ENCODE assay signal across 8 cellular contexts in the genomic region with DNA sequence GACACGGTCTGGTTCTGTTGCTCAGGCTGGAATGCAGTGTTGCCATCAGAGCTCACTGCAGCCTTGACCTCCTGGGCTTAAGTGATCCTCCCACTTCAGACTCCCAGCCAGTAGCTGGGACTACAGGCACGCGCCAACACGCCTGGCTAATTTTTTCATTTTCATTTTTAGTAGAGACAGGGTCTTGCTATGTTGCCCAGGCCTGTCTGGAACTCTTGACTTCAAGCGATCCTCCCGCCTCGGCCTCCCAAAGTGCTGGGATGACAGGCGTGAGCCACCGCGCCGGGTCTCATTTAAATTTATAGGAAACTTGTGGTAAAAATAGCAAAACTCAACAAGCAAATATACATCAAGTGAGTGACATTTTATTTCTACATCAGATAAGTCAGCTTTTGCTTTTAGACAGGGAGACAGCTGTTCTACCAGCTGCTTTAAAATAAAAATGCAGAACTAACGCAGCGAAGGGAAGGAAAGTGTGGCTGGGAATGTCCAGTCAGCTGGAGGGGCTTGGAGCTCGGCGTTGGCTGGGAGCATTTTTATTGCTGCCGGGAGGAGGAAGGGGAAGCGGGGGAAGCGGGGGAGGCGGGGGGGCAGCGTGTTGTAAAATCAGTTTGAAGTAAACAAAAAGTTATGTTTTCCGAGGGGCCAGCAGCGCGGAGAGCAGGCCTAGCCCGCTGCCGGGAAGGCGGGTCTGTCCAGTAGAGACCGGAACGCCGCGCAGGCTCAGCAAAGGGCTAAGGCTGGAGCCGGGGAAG. TPM values are rescaled to one million over a fixed set of nuclear protein-coding genes. Genes with fewer than 3 reads are reported as not detected.
DNase-seq lines count a peak whose midpoint lies in the region; ATAC-seq and TF ChIP-seq lines count a peak whose summit lies in the region.

No MANE protein-coding gene starts in this region.

- H3K9me3 ChIP-seq in HUES48 (ENCODE audit: control insufficient read depth, insufficient read depth, low read length) (no peaks in the 10 kb centered on the region), heart left ventricle (no peaks in the 10 kb centered on the region)

- H3K4me3 ChIP-seq in GM12864 (ENCODE audit: low read depth, low read length) (peak overlapping the region; percentile 81), HUES48 (ENCODE audit: low read depth, low read length) (peak overlapping the region; percentile 98), heart left ventricle (peak overlapping the region; percentile 56 to 94 (median 77))

- peak overlapping the region; percentile 94 for H3K9ac ChIP-seq in HUES48 (ENCODE audit: low read depth, low read length)

- H3K4me1 ChIP-seq in HUES48 (ENCODE audit: control insufficient read depth, insufficient read depth, low read length): peaks cover 9% of the 10 kb centered on the region; the same call in 1 of the 2 replicates
- H3K4me1 ChIP-seq in heart left ventricle: peaks cover 0 to 52% (median 30%) of the 10 kb centered on the region in 12 donors

- H3K27ac ChIP-seq in HUES48 (ENCODE audit: low read depth, low read length) (peak overlapping the region; percentile 97), heart left ventricle (peak overlapping the region; percentile 89 to 99 (median 96))

- intact Hi-C loops in heart left ventricle (cut with DNase I): loop anchor here in 3 of 10 donors (2.0 to 10.0 kb wide), 4 partner anchors 152 to 315 kb away; partner anchors contain the start of gene SERINC5 (in 1 of the 3)

- TF ChIP-seq CTCF in GM12864 (IDR thresholded peaks at IDR 0.05; ENCODE audit: low read depth, low read length, missing control alignments) (no peak), heart left ventricle (IDR thresholded peaks at IDR 0.05) (no peak)

- no peak for TF ChIP-seq POLR2A in heart left ventricle (IDR thresholded peaks at IDR 0.05)

- 14 to 21% (median 18%) methylated on average over 31 of the region's 31 CpGs for WGBS in heart left ventricle, 4 donors

- H3K27me3 ChIP-seq in HUES48 (ENCODE audit: control insufficient read depth, insufficient read depth, low read length): no peaks in the 10 kb centered on the region
- no peaks in the 10 kb centered on the region for H3K27me3 ChIP-seq in heart left ventricle

- no peak for DNase-seq in GM12864 (ENCODE audit: low read depth)
- DNase-seq in activated T-cell treated with anti-CD3 and anti-CD28 coated beads, Interleukin-2, amount 50 U/mL, for 48 hours: peak; percentile 35 to 36
- DNase-seq in heart left ventricle: peak in 4 of 5 donors; percentile 17 to 51 (median 34)
- peak; percentile 50 for DNase-seq in pulmonary artery endothelial cell (ENCODE audit: low read depth, low spot score)
- no peak for DNase-seq in middle frontal gyrus (ENCODE audit: extremely low spot score, low spot score)
- DNase-seq in kidney glomerular epithelial cell (lab: John Stamatoyannopoulos, UW): no peak

- H3K36me3 ChIP-seq in HUES48 (ENCODE audit: control insufficient read depth, insufficient read depth, low read length) (peaks cover 6% of the 10 kb centered on the region; the same call in 1 of the 2 replicates), heart left ventricle (no peaks in the 10 kb centered on the region)

- ATAC-seq in heart left ventricle (peak in 1 of 4 donors; percentile 79), GM18868 (IDR thresholded peaks at IDR 0.05; ENCODE audit: unreplicated experiment) (no peak)

RNA-seq across cellular contexts. Expression of gene ZFYVE16, which starts 0.7 kb away (rescaled TPM):
- 10 to 100 TPM; 16.1 to 53.2 (median 39.2) TPM for total RNA-seq in heart left ventricle
- 10 to 100 TPM; 10.3 to 17.8 TPM for polyA plus RNA-seq in heart left ventricle
- total RNA-seq in pulmonary artery endothelial cell: 22.3 and 32.9 TPM in 2 replicates

Comparison
In these comparisons a context has a peak if more than half of its experiments do, and no peak if none do; other contexts are left out.
1. DNase-seq: peak in activated T-cell treated with anti-CD3 and anti-CD28 coated beads, Interleukin-2, amount 50 U/mL, for 48 hours (2 of 2), heart left ventricle (4 of 5) and pulmonary artery endothelial cell (single experiment); none in GM12864 (single experiment), middle frontal gyrus (single experiment) and kidney glomerular epithelial cell (single experiment).
2. Peak in every context shown above with its lines, with median percentiles within 50 percentile points of each other: H3K4me3 ChIP-seq.